In the genomic region with DNA sequence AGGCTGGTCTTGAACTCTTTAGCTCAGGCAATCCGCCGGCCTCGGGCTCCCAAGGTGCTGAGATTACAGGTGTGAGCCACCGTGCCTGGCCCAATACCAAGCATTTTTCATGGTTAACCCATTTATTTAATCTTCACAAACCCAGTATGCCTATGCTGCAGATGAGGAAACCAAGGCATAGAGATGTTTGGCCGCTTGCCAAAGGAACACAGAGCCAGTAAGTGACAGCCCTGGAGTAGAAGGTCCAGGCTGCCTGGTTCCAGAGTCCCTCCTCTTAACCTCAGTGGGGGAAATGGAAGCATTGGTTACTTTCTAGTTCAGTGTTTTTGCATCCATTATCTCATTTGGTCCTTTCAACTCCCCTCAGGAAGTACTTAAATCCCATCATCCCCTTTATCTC, we compare ENCODE assay signal across 1 cellular context.
TF ChIP-seq lines count a peak whose summit lies in the region.

No MANE protein-coding gene starts in this region.

TF ChIP-seq in K562, 482 proteins besides CTCF, POLR2A, EP300 and RAD21:
- TF ChIP-seq NFIC (IDR thresholded peaks at IDR 0.05) (peak; percentile 86), HMG20B (CRISPR knock-in tag; IDR thresholded peaks at IDR 0.05) (no peak), NFIX (CRISPR knock-in tag; IDR thresholded peaks at IDR 0.05; ENCODE audit: low read depth) (peak; percentile 61; the same call in 1 of the 2 replicates)
